ENCODE assay signal across 18 cellular contexts in the genomic region with DNA sequence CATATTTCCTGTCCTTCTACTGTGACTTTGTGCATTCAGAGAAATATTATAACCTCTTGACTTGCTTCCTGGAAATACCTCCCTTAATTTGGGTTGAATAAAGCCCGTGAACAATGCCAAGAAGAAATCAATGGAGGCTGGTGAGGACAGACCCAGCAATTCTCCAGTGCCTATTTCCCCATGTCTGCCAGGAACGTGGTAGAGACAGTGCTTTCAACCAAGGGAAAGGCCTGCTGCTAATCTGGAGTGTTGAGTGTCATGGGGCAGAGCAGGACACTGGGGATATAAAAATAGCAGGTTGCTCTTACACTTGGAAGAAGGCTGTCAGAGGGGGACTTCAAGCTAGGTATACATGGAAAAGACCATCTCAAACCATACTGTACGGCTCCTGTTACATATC. TPM values are rescaled to one million over a fixed set of nuclear protein-coding genes. Genes with fewer than 3 reads are reported as not detected.
A peak's percentile ranks its signal among the peaks of the same experiment; 100 is the strongest.
DNase-seq lines count a peak whose midpoint lies in the region; ATAC-seq and TF ChIP-seq lines count a peak whose summit lies in the region.
"Had no signal": no experiment of that assay in that cellular context is flagged by ENCODE, and none has a peak within 500 bp of the region (broad histone marks: within the 10 kb centered on the region; RNA-seq: fewer than 3 reads in every experiment).

No MANE protein-coding gene starts in this region.

- H3K4me1 Mint-ChIP-seq in natural killer cell treated with Interleukin-12 subunit alpha and Interleukin-12 subunit beta and Interleukin-15 and Interleukin-18, amount 100 ng/mL, for 72 hours (ENCODE audit: low read depth in 2 of 2), result peaks cover 0 to 4% of the 10 kb centered on the region in 2 donors
- H3K4me1 Mint-ChIP-seq in natural killer cell, result peaks cover 0 to 9% of the 10 kb centered on the region in 2 donors
- peaks cover 7 to 35% (median 20%) of the 10 kb centered on the region in 4 donors for H3K4me1 Mint-ChIP-seq in naive thymus-derived CD8-positive, alpha-beta T cell
- H3K4me1 Mint-ChIP-seq in activated T-cell treated with anti-CD3 and anti-CD28 coated beads, Interleukin-2, amount 50 U/mL, for 24 hours (ENCODE audit: low read depth), result peaks cover 8% of the 10 kb centered on the region

- intact Hi-C loops in natural killer cell (cut with micrococcal nuclease) (no loop called here), left ventricle myocardium superior (cut with micrococcal nuclease) (no loop called here)

- H3K27ac Mint-ChIP-seq in natural killer cell treated with Interleukin-12 subunit alpha and Interleukin-12 subunit beta and Interleukin-15 and Interleukin-18, amount 100 ng/mL, for 72 hours, result no peak overlapping the region
- H3K27ac Mint-ChIP-seq in natural killer cell, result no peak overlapping the region
- H3K27ac Mint-ChIP-seq in naive thymus-derived CD8-positive, alpha-beta T cell, result peak overlapping the region in 6 of 10 donors; percentile 12 to 83 (median 48)
- H3K27ac Mint-ChIP-seq in activated T-cell treated with anti-CD3 and anti-CD28 coated beads, Interleukin-2, amount 50 U/mL, for 24 hours, result no peak overlapping the region

- DNase-seq in natural killer cell treated with Interleukin-12 subunit alpha and Interleukin-12 subunit beta and Interleukin-15 and Interleukin-18, amount 100 ng/mL, for 72 hours (ENCODE audit: low spot score), result peak; percentile 32
- DNase-seq in natural killer cell (no peak), left ventricle myocardium superior (no peak), omental fat pad (ENCODE audit: low spot score) (no peak), hypothalamus (lab: John Stamatoyannopoulos, UW) (no peak)
- no peak for DNase-seq in naive thymus-derived CD8-positive, alpha-beta T cell
- no peak for DNase-seq in activated T-cell treated with anti-CD3 and anti-CD28 coated beads, Interleukin-2, amount 50 U/mL, for 24 hours
- DNase-seq in stimulated activated CD4-positive, alpha-beta T cell treated with anti-CD3 and anti-CD28 coated beads, Interleukin-4, amount 100 ng/mL, for 1 hour, result no peak
- DNase-seq: CD8-positive, alpha-beta memory T cell; DMS79 treated with DMSO at 0.1 percent for 48 hours; GOT3; NCI-H1436; NCI-H2029; NCI-H510A; NCI-H82; PC-3 had no signal

- POLR2A ChIA-PET in naive thymus-derived CD8-positive, alpha-beta T cell (lab: Charles Lee), result interaction anchor here (0.5 kb wide), 1 partner anchor 20 kb away, joined by 3 read pairs; no protein-coding TSS in a partner anchor

- no peaks in the 10 kb centered on the region for H3K9me3 Mint-ChIP-seq in natural killer cell treated with Interleukin-12 subunit alpha and Interleukin-12 subunit beta and Interleukin-15 and Interleukin-18, amount 100 ng/mL, for 72 hours
- no peaks in the 10 kb centered on the region for H3K9me3 Mint-ChIP-seq in natural killer cell
- H3K9me3 Mint-ChIP-seq in naive thymus-derived CD8-positive, alpha-beta T cell, result no peaks in the 10 kb centered on the region
- no peaks in the 10 kb centered on the region for H3K9me3 Mint-ChIP-seq in activated T-cell treated with anti-CD3 and anti-CD28 coated beads, Interleukin-2, amount 50 U/mL, for 24 hours
- H3K9me3 Mint-ChIP-seq: CD8-positive, alpha-beta memory T cell had no signal

- peaks cover 0 to 6% of the 10 kb centered on the region in 2 donors for H3K27me3 Mint-ChIP-seq in natural killer cell treated with Interleukin-12 subunit alpha and Interleukin-12 subunit beta and Interleukin-15 and Interleukin-18, amount 100 ng/mL, for 72 hours
- peaks cover 0 to 3% of the 10 kb centered on the region in 2 donors for H3K27me3 Mint-ChIP-seq in natural killer cell (ENCODE audit: low read depth in 2 of 2)
- H3K27me3 Mint-ChIP-seq in naive thymus-derived CD8-positive, alpha-beta T cell, result no peaks in the 10 kb centered on the region
- peaks cover 3% of the 10 kb centered on the region for H3K27me3 Mint-ChIP-seq in activated T-cell treated with anti-CD3 and anti-CD28 coated beads, Interleukin-2, amount 50 U/mL, for 24 hours

- no peaks in the 10 kb centered on the region for H3K36me3 Mint-ChIP-seq in natural killer cell treated with Interleukin-12 subunit alpha and Interleukin-12 subunit beta and Interleukin-15 and Interleukin-18, amount 100 ng/mL, for 72 hours
- no peaks in the 10 kb centered on the region for H3K36me3 Mint-ChIP-seq in natural killer cell
- peaks cover 0 to 20% (median 0%) of the 10 kb centered on the region in 3 donors for H3K36me3 Mint-ChIP-seq in naive thymus-derived CD8-positive, alpha-beta T cell
- H3K36me3 Mint-ChIP-seq in activated T-cell treated with anti-CD3 and anti-CD28 coated beads, Interleukin-2, amount 50 U/mL, for 24 hours (ENCODE audit: low read depth), result no peaks in the 10 kb centered on the region

- TF ChIP-seq CTCF in natural killer cell (IDR thresholded peaks at IDR 0.05), result no peak
- TF ChIP-seq CTCF in omental fat pad (IDR thresholded peaks at IDR 0.05), result no peak

- ATAC-seq in natural killer cell treated with Interleukin-12 subunit alpha and Interleukin-12 subunit beta and Interleukin-15 and Interleukin-18, amount 100 ng/mL, for 72 hours, result no peak
- ATAC-seq in natural killer cell (no peak), left ventricle myocardium superior (peak; percentile 87), omental fat pad (ENCODE audit: low FRiP score) (no peak)
- no peak for ATAC-seq in naive thymus-derived CD8-positive, alpha-beta T cell
- ATAC-seq: PC-3 had no signal

- H3K4me3 Mint-ChIP-seq in natural killer cell treated with Interleukin-12 subunit alpha and Interleukin-12 subunit beta and Interleukin-15 and Interleukin-18, amount 100 ng/mL, for 72 hours, result no peak overlapping the region
- H3K4me3 Mint-ChIP-seq in natural killer cell, result no peak overlapping the region
- no peak overlapping the region for H3K4me3 Mint-ChIP-seq in naive thymus-derived CD8-positive, alpha-beta T cell
- H3K4me3 Mint-ChIP-seq in activated T-cell treated with anti-CD3 and anti-CD28 coated beads, Interleukin-2, amount 50 U/mL, for 24 hours, result no peak overlapping the region
- H3K4me3 Mint-ChIP-seq: CD8-positive, alpha-beta memory T cell had no signal

RNA-seq across cellular contexts. Expression of gene TSC22D3, which starts 19.9 kb away (rescaled TPM):
- 10 to 100 TPM in 1 of 2 donors, 1 to 10 TPM in 1; 8.6 to 20.3 TPM for total RNA-seq in natural killer cell treated with Interleukin-12 subunit alpha and Interleukin-12 subunit beta and Interleukin-15 and Interleukin-18, amount 100 ng/mL, for 72 hours
- 1,000 to 10,000 TPM in 2 of 3 donors, 100 to 1,000 TPM in 1; 895 to 1,800 (median 1,053) TPM for total RNA-seq in natural killer cell
- total RNA-seq in left ventricle myocardium superior, result 63.3 TPM
- 100 to 1,000 TPM; 196 to 214 TPM for total RNA-seq in naive thymus-derived CD8-positive, alpha-beta T cell
- polyA plus RNA-seq in naive thymus-derived CD8-positive, alpha-beta T cell, result 100 to 1,000 TPM; 437 to 997 (median 737) TPM
- total RNA-seq in omental fat pad, result 100 to 1,000 TPM; 316 to 869 (median 357) TPM
- total RNA-seq: G401 had no signal

RNA-seq across cellular contexts. Expression of gene NCBP2L, which starts 21.8 kb away (rescaled TPM):
- total RNA-seq in natural killer cell treated with Interleukin-12 subunit alpha and Interleukin-12 subunit beta and Interleukin-15 and Interleukin-18, amount 100 ng/mL, for 72 hours, result not detected
- under 1 TPM in 1 of 3 donors, not detected in 2; 0.18 TPM for total RNA-seq in natural killer cell
- not detected for total RNA-seq in left ventricle myocardium superior
- not detected for total RNA-seq in naive thymus-derived CD8-positive, alpha-beta T cell
- under 1 TPM in 2 of 3 donors, not detected in 1; 0.17 to 0.21 TPM for polyA plus RNA-seq in naive thymus-derived CD8-positive, alpha-beta T cell
- total RNA-seq in omental fat pad, result under 1 TPM in 1 of 4 donors, not detected in 3; 0.47 TPM
- total RNA-seq: CD8-positive, alpha-beta memory T cell; G401; M059J; PC-3 had no signal

Comparison
In these comparisons a context has a peak if more than half of its experiments do, and no peak if none do; other contexts are left out.
1. H3K27ac Mint-ChIP-seq: peak in naive thymus-derived CD8-positive, alpha-beta T cell (6 of 10); none in natural killer cell treated with Interleukin-12 subunit alpha and Interleukin-12 subunit beta and Interleukin-15 and Interleukin-18, amount 100 ng/mL, for 72 hours (0 of 2), natural killer cell (0 of 2) and activated T-cell treated with anti-CD3 and anti-CD28 coated beads, Interleukin-2, amount 50 U/mL, for 24 hours (single experiment).